Comparison of ENCODE assay signal across 1 cellular context in genomic region chr2:68062680-68063387, GRCh38.
TF ChIP-seq lines count a peak whose summit lies in the region.

Gene C1D, minus strand, starts transcription at chr2:68063004. Its CDS starts 15,694 bp downstream, at chr2:68047310.

TF ChIP-seq in K562, 482 proteins besides CTCF, POLR2A, EP300 and RAD21 (continued from another document and continues in another):
- no peak for TF ChIP-seq ARID3B (CRISPR knock-in tag; IDR thresholded peaks at IDR 0.05; ENCODE audit: borderline replicate concordance)
- peak; percentile 28; the same call in 1 of the 2 replicates for TF ChIP-seq ZBTB7A (IDR thresholded peaks at IDR 0.05; ENCODE audit: borderline replicate concordance, control insufficient read depth, low read depth, low read length)
- no peak for TF ChIP-seq NELFE (IDR thresholded peaks at IDR 0.05; ENCODE audit: insufficient read depth, insufficient read length)
- no peak for TF ChIP-seq NCOA2 (IDR thresholded peaks at IDR 0.05; ENCODE audit: partially characterized antibody in 2 of 2)
- no peak for TF ChIP-seq E4F1 (CRISPR knock-in tag; IDR thresholded peaks at IDR 0.05; ENCODE audit: borderline replicate concordance)
- TF ChIP-seq ZBTB9 (CRISPR knock-in tag; IDR thresholded peaks at IDR 0.05), result no peak
- no peak for TF ChIP-seq TSC22D4 (tag; IDR thresholded peaks at IDR 0.05)
- no peak for TF ChIP-seq SRSF1 (IDR thresholded peaks at IDR 0.05; ENCODE audit: low read depth, low read length)
- peak; percentile 52 for TF ChIP-seq CCNT2 (IDR thresholded peaks at IDR 0.05; ENCODE audit: borderline replicate concordance, extremely low read depth, insufficient read length, low read depth, low read length)
- no peak for TF ChIP-seq SREBF2 (CRISPR knock-in tag; IDR thresholded peaks at IDR 0.05)
- TF ChIP-seq ZNF584 (CRISPR knock-in tag; IDR thresholded peaks at IDR 0.05; ENCODE audit: low read depth), result no peak
- TF ChIP-seq POU5F1 (IDR thresholded peaks at IDR 0.05; ENCODE audit: borderline replicate concordance, low read depth, low read length, partially characterized antibody), result no peak
- TF ChIP-seq CGGBP1 (CRISPR knock-in tag; IDR thresholded peaks at IDR 0.05), result no peak
- TF ChIP-seq SIN3A (IDR thresholded peaks at IDR 0.05; ENCODE audit: borderline replicate concordance in 2 of 2, control insufficient read depth in 1 of 2, low read depth in 2 of 2, low read length in 2 of 2), result peak; percentile 64 to 74; a peak in 2 of 4 replicates
- no peak for TF ChIP-seq ZNF143 (CRISPR knock-in tag; IDR thresholded peaks at IDR 0.05)
- TF ChIP-seq SMAD1 (IDR thresholded peaks at IDR 0.05; ENCODE audit: low read depth, low read length, partially characterized antibody), result peak; percentile 87
- no peak for TF ChIP-seq CCAR2 (IDR thresholded peaks at IDR 0.05; ENCODE audit: low read depth, low read length)
- TF ChIP-seq REST (CRISPR knock-in tag; IDR thresholded peaks at IDR 0.05; ENCODE audit: low read depth), result no peak
- TF ChIP-seq GATAD2A (IDR thresholded peaks at IDR 0.05), result no peak
- TF ChIP-seq ZNF408 (CRISPR knock-in tag; IDR thresholded peaks at IDR 0.05; ENCODE audit: low read depth), result no peak
- peak in 1 of 2 experiments; percentile 55; a peak in 2 of 4 replicates for TF ChIP-seq HDAC1 (IDR thresholded peaks at IDR 0.05)
- TF ChIP-seq ZFPM2 (CRISPR knock-in tag; IDR thresholded peaks at IDR 0.05), result no peak
- no peak for TF ChIP-seq MITF (IDR thresholded peaks at IDR 0.05)
- no peak; the same call in 1 of the 2 replicates for TF ChIP-seq CTBP1 (IDR thresholded peaks at IDR 0.05; ENCODE audit: borderline replicate concordance)
- no peak for TF ChIP-seq SETDB1 (IDR thresholded peaks at IDR 0.05; ENCODE audit: low read length)
- no peak for TF ChIP-seq BCOR (IDR thresholded peaks at IDR 0.05)
- no peak for TF ChIP-seq CREB3 (tag; conservative IDR thresholded peaks at IDR 0.05; ENCODE audit: low read depth)
- no peak for TF ChIP-seq GTF2F1 (IDR thresholded peaks at IDR 0.05; ENCODE audit: low read depth, low read length)
- TF ChIP-seq TEAD1 (CRISPR knock-in tag; IDR thresholded peaks at IDR 0.05), result 0 out of 4 replicates have a peak, but pooled peaks of 1 of the 2 experiments have one; percentile 36
- no peak for TF ChIP-seq PHB2 (IDR thresholded peaks at IDR 0.05; ENCODE audit: low read depth)
- no peak for TF ChIP-seq ILF3 (IDR thresholded peaks at IDR 0.05; ENCODE audit: borderline replicate concordance)
- no peak for TF ChIP-seq ZC3H8 (IDR thresholded peaks at IDR 0.05)
- no peak for TF ChIP-seq NEUROD1 (IDR thresholded peaks at IDR 0.05; ENCODE audit: borderline replicate concordance, low read depth, low read length, partially characterized antibody)
- no peak for TF ChIP-seq MCM7 (IDR thresholded peaks at IDR 0.05)
- TF ChIP-seq POLR2H (tag; IDR thresholded peaks at IDR 0.05; ENCODE audit: low read depth), result peak; percentile 87
- TF ChIP-seq CLOCK (CRISPR knock-in tag; IDR thresholded peaks at IDR 0.05; ENCODE audit: borderline replicate concordance), result no peak
- TF ChIP-seq NKRF (IDR thresholded peaks at IDR 0.05; ENCODE audit: borderline replicate concordance), result peak; percentile 73; the same call in 1 of the 2 replicates
- no peak for TF ChIP-seq XRCC5 (IDR thresholded peaks at IDR 0.05; ENCODE audit: low read depth, low read length)
- peak; percentile 55; the same call in 1 of the 2 replicates for TF ChIP-seq BHLHE40 (IDR thresholded peaks at IDR 0.05; ENCODE audit: low read length)
- 0 out of 2 replicates have a peak, but pooled peaks have one; percentile 38 for TF ChIP-seq ATF6 (CRISPR knock-in tag; IDR thresholded peaks at IDR 0.05)
